Comparison of ENCODE assay signal across 1 cellular context in genomic region chr7:70700055-70700934, GRCh38.
TF ChIP-seq lines count a peak whose summit lies in the region.

No MANE protein-coding gene starts in this region.

TF ChIP-seq in WTC11, 78 proteins besides CTCF, POLR2A, EP300 and RAD21 (continued from another document):
- TF ChIP-seq FOXP4 (CRISPR knock-in tag; IDR thresholded peaks at IDR 0.05) = peak; percentile 56; the same call in 1 of the 2 replicates
- TF ChIP-seq E2F4 (CRISPR knock-in tag; IDR thresholded peaks at IDR 0.05; ENCODE audit: borderline replicate concordance, low read depth) = no peak
- no peak for TF ChIP-seq PRRX2 (CRISPR knock-in tag; IDR thresholded peaks at IDR 0.05)
- TF ChIP-seq FOXJ3 (CRISPR knock-in tag; IDR thresholded peaks at IDR 0.05; ENCODE audit: borderline replicate concordance) = peak; percentile 78; the same call in 1 of the 2 replicates
